In the genomic region with DNA sequence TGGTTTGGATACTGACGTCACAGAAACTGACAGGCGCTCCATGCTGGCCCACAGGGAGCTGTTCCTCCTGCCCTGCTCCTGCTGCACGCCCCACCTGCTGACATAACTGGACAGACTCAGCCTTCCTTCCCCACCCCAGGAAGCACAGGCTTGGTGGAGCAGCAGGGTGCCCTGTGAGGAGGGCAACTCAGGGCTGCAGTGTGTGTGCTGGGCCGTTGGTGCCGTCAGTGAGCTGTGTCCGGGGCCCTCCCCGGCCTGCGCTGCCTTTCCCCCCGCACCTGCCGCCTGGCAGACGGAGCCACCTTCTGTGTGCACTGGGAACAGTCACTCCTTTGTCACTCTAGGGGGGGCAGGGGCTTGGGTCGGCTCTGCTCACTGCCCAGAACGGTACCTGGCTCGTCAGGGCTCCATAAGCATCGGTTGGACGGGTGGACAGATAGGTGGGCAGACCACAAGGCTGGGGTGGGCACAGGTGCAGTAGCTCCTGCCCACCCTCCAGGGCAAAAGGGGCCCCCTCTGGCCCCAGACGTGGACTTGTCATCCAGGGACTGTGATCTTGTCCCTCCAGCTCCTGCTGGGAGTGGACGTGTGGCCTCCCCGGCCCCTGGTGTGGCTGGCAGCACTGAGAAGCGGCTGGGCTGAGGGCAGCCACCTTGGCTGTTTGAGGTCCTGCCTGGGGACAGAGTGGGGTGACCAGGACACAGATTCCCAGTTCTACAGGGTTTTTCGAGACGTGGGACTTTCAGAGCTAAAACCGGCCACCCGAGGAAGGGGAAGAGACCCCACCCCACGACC, we compare ENCODE assay signal across 1 cellular context.
A peak's percentile ranks its signal among the peaks of the same experiment; 100 is the strongest.
TF ChIP-seq lines count a peak whose summit lies in the region.

No MANE protein-coding gene starts in this region.

TF ChIP-seq in HEK293, 187 proteins besides CTCF, POLR2A, EP300 and RAD21 (continued from another document):
- TF ChIP-seq ZBTB8A (tag by site-specific recombination; IDR thresholded peaks at IDR 0.05) (0 out of 2 replicates have a peak, but pooled peaks have one; percentile 36), ZNF544 (tag by site-specific recombination; IDR thresholded peaks at IDR 0.05) (no peak), ZNF223 (tag by site-specific recombination; IDR thresholded peaks at IDR 0.05) (peak; percentile 91), ZNF596 (tag by site-specific recombination; IDR thresholded peaks at IDR 0.05) (no peak), ZNF174 (tag by site-specific recombination; IDR thresholded peaks at IDR 0.05) (no peak), KLF9 (tag by site-specific recombination; IDR thresholded peaks at IDR 0.05; ENCODE audit: low read depth) (no peak), ZNF112 (tag by site-specific recombination; IDR thresholded peaks at IDR 0.05) (no peak), ZIC2 (tag by site-specific recombination; IDR thresholded peaks at IDR 0.05) (peak; percentile 96), KLF16 (tag by site-specific recombination; IDR thresholded peaks at IDR 0.05) (no peak), ZNF600 (tag by site-specific recombination; IDR thresholded peaks at IDR 0.05) (peak; percentile 73), ZNF560 (tag by site-specific recombination; IDR thresholded peaks at IDR 0.05; ENCODE audit: borderline replicate concordance) (no peak), KLF10 (tag by site-specific recombination; IDR thresholded peaks at IDR 0.05) (no peak), SP3 (tag by site-specific recombination; IDR thresholded peaks at IDR 0.05) (no peak), ZNF16 (tag by site-specific recombination; IDR thresholded peaks at IDR 0.05; ENCODE audit: low read depth) (no peak), ZNF274 (IDR thresholded peaks at IDR 0.05; ENCODE audit: low read length) (no peak), ZNF274 (tag by site-specific recombination; IDR thresholded peaks at IDR 0.05; ENCODE audit: borderline replicate concordance) (no peak), GLIS1 (tag by site-specific recombination; IDR thresholded peaks at IDR 0.05) (peak; percentile 47; the same call in 1 of the 2 replicates)
- TF ChIP-seq, protein P1, sequence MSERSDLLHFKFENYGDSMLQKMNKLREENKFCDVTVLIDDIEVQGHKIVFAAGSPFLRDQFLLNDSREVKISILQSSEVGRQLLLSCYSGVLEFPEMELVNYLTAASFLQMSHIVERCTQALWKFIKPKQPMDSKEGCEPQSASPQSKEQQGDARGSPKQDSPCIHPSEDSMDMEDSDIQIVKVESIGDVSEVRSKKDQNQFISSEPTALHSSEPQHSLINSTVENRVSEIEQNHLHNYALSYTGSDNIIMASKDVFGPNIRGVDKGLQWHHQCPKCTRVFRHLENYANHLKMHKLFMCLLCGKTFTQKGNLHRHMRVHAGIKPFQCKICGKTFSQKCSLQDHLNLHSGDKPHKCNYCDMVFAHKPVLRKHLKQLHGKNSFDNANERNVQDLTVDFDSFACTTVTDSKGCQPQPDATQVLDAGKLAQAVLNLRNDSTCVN (tag by site-specific recombination; optimal IDR thresholded peaks at IDR 0.05) = no peak
- TF ChIP-seq, protein P2, sequence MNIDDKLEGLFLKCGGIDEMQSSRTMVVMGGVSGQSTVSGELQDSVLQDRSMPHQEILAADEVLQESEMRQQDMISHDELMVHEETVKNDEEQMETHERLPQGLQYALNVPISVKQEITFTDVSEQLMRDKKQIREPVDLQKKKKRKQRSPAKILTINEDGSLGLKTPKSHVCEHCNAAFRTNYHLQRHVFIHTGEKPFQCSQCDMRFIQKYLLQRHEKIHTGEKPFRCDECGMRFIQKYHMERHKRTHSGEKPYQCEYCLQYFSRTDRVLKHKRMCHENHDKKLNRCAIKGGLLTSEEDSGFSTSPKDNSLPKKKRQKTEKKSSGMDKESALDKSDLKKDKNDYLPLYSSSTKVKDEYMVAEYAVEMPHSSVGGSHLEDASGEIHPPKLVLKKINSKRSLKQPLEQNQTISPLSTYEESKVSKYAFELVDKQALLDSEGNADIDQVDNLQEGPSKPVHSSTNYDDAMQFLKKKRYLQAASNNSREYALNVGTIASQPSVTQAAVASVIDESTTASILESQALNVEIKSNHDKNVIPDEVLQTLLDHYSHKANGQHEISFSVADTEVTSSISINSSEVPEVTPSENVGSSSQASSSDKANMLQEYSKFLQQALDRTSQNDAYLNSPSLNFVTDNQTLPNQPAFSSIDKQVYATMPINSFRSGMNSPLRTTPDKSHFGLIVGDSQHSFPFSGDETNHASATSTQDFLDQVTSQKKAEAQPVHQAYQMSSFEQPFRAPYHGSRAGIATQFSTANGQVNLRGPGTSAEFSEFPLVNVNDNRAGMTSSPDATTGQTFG (tag by site-specific recombination; IDR thresholded peaks at IDR 0.05; ENCODE audit: borderline replicate concordance) = no peak
- TF ChIP-seq, protein P3, sequence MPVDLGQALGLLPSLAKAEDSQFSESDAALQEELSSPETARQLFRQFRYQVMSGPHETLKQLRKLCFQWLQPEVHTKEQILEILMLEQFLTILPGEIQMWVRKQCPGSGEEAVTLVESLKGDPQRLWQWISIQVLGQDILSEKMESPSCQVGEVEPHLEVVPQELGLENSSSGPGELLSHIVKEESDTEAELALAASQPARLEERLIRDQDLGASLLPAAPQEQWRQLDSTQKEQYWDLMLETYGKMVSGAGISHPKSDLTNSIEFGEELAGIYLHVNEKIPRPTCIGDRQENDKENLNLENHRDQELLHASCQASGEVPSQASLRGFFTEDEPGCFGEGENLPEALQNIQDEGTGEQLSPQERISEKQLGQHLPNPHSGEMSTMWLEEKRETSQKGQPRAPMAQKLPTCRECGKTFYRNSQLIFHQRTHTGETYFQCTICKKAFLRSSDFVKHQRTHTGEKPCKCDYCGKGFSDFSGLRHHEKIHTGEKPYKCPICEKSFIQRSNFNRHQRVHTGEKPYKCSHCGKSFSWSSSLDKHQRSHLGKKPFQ (tag by site-specific recombination; IDR thresholded peaks at IDR 0.05) = no peak
- TF ChIP-seq, protein P4, sequence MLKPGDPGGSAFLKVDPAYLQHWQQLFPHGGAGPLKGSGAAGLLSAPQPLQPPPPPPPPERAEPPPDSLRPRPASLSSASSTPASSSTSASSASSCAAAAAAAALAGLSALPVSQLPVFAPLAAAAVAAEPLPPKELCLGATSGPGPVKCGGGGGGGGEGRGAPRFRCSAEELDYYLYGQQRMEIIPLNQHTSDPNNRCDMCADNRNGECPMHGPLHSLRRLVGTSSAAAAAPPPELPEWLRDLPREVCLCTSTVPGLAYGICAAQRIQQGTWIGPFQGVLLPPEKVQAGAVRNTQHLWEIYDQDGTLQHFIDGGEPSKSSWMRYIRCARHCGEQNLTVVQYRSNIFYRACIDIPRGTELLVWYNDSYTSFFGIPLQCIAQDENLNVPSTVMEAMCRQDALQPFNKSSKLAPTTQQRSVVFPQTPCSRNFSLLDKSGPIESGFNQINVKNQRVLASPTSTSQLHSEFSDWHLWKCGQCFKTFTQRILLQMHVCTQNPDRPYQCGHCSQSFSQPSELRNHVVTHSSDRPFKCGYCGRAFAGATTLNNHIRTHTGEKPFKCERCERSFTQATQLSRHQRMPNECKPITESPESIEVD (tag by site-specific recombination; IDR thresholded peaks at IDR 0.05) = no peak
